Comparison of ENCODE assay signal across 1 cellular context in genomic region chr10:133422821-133423771, GRCh38.
TF ChIP-seq lines count a peak whose summit lies in the region.

No MANE protein-coding gene starts in this region.

TF ChIP-seq in IMR-90, 13 proteins besides CTCF, POLR2A, EP300 and RAD21:
- TF ChIP-seq USF2 (IDR thresholded peaks at IDR 0.05; ENCODE audit: low read depth, low read length) (no peak), NFE2L2 (IDR thresholded peaks at IDR 0.05; ENCODE audit: low read depth, low read length) (no peak), ELK1 (IDR thresholded peaks at IDR 0.05; ENCODE audit: borderline replicate concordance, low read depth, low read length) (no peak), RCOR1 (IDR thresholded peaks at IDR 0.05; ENCODE audit: insufficient replicate concordance, low read length) (no peak), MXI1 (IDR thresholded peaks at IDR 0.05; ENCODE audit: borderline replicate concordance, low read depth, low read length) (no peak), FOS (IDR thresholded peaks at IDR 0.05; ENCODE audit: low read depth, low read length) (no peak), MAFK (IDR thresholded peaks at IDR 0.05; ENCODE audit: low read depth, low read length) (no peak), CHD1 (IDR thresholded peaks at IDR 0.05; ENCODE audit: low read depth, low read length) (no peak), RFX5 (IDR thresholded peaks at IDR 0.05; ENCODE audit: low read depth, low read length) (no peak), SMC3 (IDR thresholded peaks at IDR 0.05; ENCODE audit: low read depth, low read length) (no peak), CEBPB (IDR thresholded peaks at IDR 0.05; ENCODE audit: low read depth, low read length) (no peak), BHLHE40 (IDR thresholded peaks at IDR 0.05; ENCODE audit: low read depth, low read length) (no peak), MAZ (IDR thresholded peaks at IDR 0.05; ENCODE audit: borderline replicate concordance, low read depth, low read length) (no peak)
